18 cellular contexts compared by ENCODE assay signal in genomic region chr4:118974758-118975157, GRCh38.
DNase-seq lines count a peak whose midpoint lies in the region; ATAC-seq, FAIRE-seq and TF ChIP-seq lines count a peak whose summit lies in the region.
"Had no signal": no experiment of that assay in that cellular context is flagged by ENCODE, and none has a peak within 500 bp of the region (broad histone marks: within the 10 kb centered on the region; RNA-seq: fewer than 3 reads in every experiment).

No MANE protein-coding gene starts in this region.

- no peak overlapping the region for H4K8ac ChIP-seq in IMR-90 (ENCODE audit: low read depth in 2 of 2, low read length in 2 of 2)

- H2BK15ac ChIP-seq in IMR-90 (ENCODE audit: low read depth, low read length): no peak overlapping the region

- no peak for TF ChIP-seq CTCF in IMR-90 (conservative IDR thresholded peaks at IDR 0.05; ENCODE audit: low read depth, low read length)
- TF ChIP-seq CTCF in bronchial epithelial cell (IDR thresholded peaks at IDR 0.05; ENCODE audit: insufficient read depth, low read length, severe bottlenecking): no peak
- TF ChIP-seq CTCF in tibial artery (IDR thresholded peaks at IDR 0.05): no peak
- no peak for TF ChIP-seq CTCF in RWPE1 (conservative IDR thresholded peaks at IDR 0.05; ENCODE audit: low read depth)

- H2BK5ac ChIP-seq in IMR-90 (ENCODE audit: low read depth, low read length, poor library complexity, severe bottlenecking): no peak overlapping the region

- DNase-seq in IMR-90 (peak; percentile 63), bronchial epithelial cell (ENCODE audit: low read depth) (peak; percentile 58), kidney tubule cell (ENCODE audit: low spot score) (peak; percentile 10), tibial artery (no peak), RWPE1 (ENCODE audit: low spot score) (no peak)
- DNase-seq: activated CD4-positive, alpha-beta T cell treated with anti-CD3 and anti-CD28 coated beads, Interleukin-2, amount 50 U/mL, for 4 hours; activated T-cell treated with anti-CD3 and anti-CD28 coated beads, Interleukin-2, amount 50 U/mL, for 4 hours; BE2C; DMS 273 treated with DMSO at 0.1 percent for 48 hours; effector CD8-positive, alpha-beta T cell; islet precursor cell; NCI-H1436 treated with DMSO at 0.1 percent for 48 hours; ovary; spleen; stimulated activated naive CD8-positive, alpha-beta T cell treated with anti-CD3 and anti-CD28 coated beads, Interleukin-15, Interleukin-2, amounts not matched to agents 100 U/mL and 50 U/mL, for 24 hours had no signal

- dilution Hi-C loops in IMR-90 (cut with HindIII; ENCODE audit: low sequenced_read_pairs, unreplicated experiment): loop anchor here (10.0 kb wide), 1 partner anchor 320 kb away; no protein-coding TSS in a partner anchor

- H3K4me3 ChIP-seq in IMR-90 (ENCODE audit: insufficient read depth, low read depth, low read length): no peak overlapping the region
- H3K4me3 ChIP-seq in bronchial epithelial cell (ENCODE audit: low read depth, low read length): no peak overlapping the region
- H3K4me3 ChIP-seq in tibial artery: no peak overlapping the region
- H3K4me3 ChIP-seq: cardiac muscle cell, ovary, spleen had no signal

- no peak overlapping the region for H3K9ac ChIP-seq in IMR-90 (ENCODE audit: low read depth, low read length)

- H3K56ac ChIP-seq in IMR-90 (ENCODE audit: extremely low read depth, insufficient read depth, low read length): no peak overlapping the region

- H2AK9ac ChIP-seq in IMR-90 (replicated peaks; ENCODE audit: low read depth, low read length, poor library complexity): no peak overlapping the region

- intact Hi-C loops in IMR-90 (cut with micrococcal nuclease) (no loop called here), tibial artery (cut with DNase I; ENCODE audit: low total_unique reads) (loop anchor here (5.0 kb wide), 2 partner anchors 232 to 238 kb away; partner anchors contain the start of gene USP53)

- no peak overlapping the region for H2BK120ac ChIP-seq in IMR-90 (ENCODE audit: low read depth, low read length)

- H2BK20ac ChIP-seq in IMR-90 (ENCODE audit: low read depth, low read length): no peak overlapping the region

- H3K23ac ChIP-seq in IMR-90 (ENCODE audit: low read depth, low read length): no peak overlapping the region

- H3K36me3 ChIP-seq in IMR-90 (ENCODE audit: control insufficient read depth, insufficient read depth, low read length) (no peaks in the 10 kb centered on the region), bronchial epithelial cell (ENCODE audit: control insufficient read depth, insufficient read depth, low read length) (no peaks in the 10 kb centered on the region), tibial artery (peaks cover 0 to 3% (median 0%) of the 10 kb centered on the region in 3 donors)
- H3K36me3 ChIP-seq: cardiac muscle cell, ovary, spleen had no signal

- H4K20me1 ChIP-seq in IMR-90 (ENCODE audit: insufficient read depth, low read length): no peaks in the 10 kb centered on the region

- no peaks in the 10 kb centered on the region for H3K9me1 ChIP-seq in IMR-90 (ENCODE audit: insufficient read depth, low read length)

- CTCF ChIA-PET in IMR-90 (lab: Yijun Ruan, JAX): no interaction called here
- CTCF ChIA-PET in RWPE1 (lab: Yijun Ruan, JAX): no interaction called here

- no peak for FAIRE-seq in bronchial epithelial cell (lab: Jason Lieb, UNC)

- no peak overlapping the region for H2AFZ ChIP-seq in IMR-90 (replicated peaks; ENCODE audit: low read length, poor library complexity)

- H3K27me3 ChIP-seq in IMR-90 (ENCODE audit: control insufficient read depth, insufficient read depth, low read length): no peaks in the 10 kb centered on the region
- no peaks in the 10 kb centered on the region for H3K27me3 ChIP-seq in bronchial epithelial cell (ENCODE audit: control insufficient read depth, insufficient read depth, low read length)
- H3K27me3 ChIP-seq in tibial artery: no peaks in the 10 kb centered on the region
- H3K27me3 ChIP-seq: BE2C, cardiac muscle cell, ovary, spleen had no signal

- TF ChIP-seq POLR2A in IMR-90 (IDR thresholded peaks at IDR 0.05; ENCODE audit: low read depth, low read length): no peak

- H3K27ac ChIP-seq in IMR-90 (ENCODE audit: insufficient read depth, low read length): no peak overlapping the region
- H3K27ac ChIP-seq in tibial artery: peak overlapping the region; percentile 65 to 87
- no peak overlapping the region for H3K27ac ChIP-seq in RWPE1
- H3K27ac ChIP-seq: cardiac muscle cell, spleen had no signal

- in situ Hi-C loops in IMR-90 (cut with MboI; ENCODE audit: low sequenced_read_pairs): loop anchor here (10.0 to 25.0 kb wide), 2 partner anchors 230 to 437 kb away; no protein-coding TSS in a partner anchor

- POLR2A ChIA-PET in IMR-90 (lab: Charles Lee; ENCODE audit: unreplicated experiment) (no interaction called here), RWPE1 (lab: Yijun Ruan, JAX; ENCODE audit: low non-redundant PET) (no interaction called here)

- H3K18ac ChIP-seq in IMR-90 (ENCODE audit: low read depth, low read length): no peak overlapping the region

- no peak overlapping the region for H4K5ac ChIP-seq in IMR-90 (ENCODE audit: low read depth, low read length)

- H2AK5ac ChIP-seq in IMR-90 (ENCODE audit: low read depth, low read length): no peak overlapping the region; the same call in 1 of the 2 replicates

- H3K9me3 ChIP-seq in IMR-90 (ENCODE audit: control insufficient read depth, insufficient read depth, low read length) (no peaks in the 10 kb centered on the region), tibial artery (no peaks in the 10 kb centered on the region)
- H3K9me3 ChIP-seq: BE2C, ovary, spleen had no signal

- H3K4me1 ChIP-seq in IMR-90 (ENCODE audit: control insufficient read depth, insufficient read depth, low read length): no peaks in the 10 kb centered on the region; the same call in 1 of the 2 replicates
- H3K4me1 ChIP-seq in tibial artery: peaks cover 0 to 93% (median 42%) of the 10 kb centered on the region in 4 donors
- H3K4me1 ChIP-seq: spleen had no signal

- ATAC-seq in IMR-90 (ENCODE audit: low read depth) (peak; percentile 66; the same call in 1 of the 2 replicates), GM21423 (IDR thresholded peaks at IDR 0.05; ENCODE audit: unreplicated experiment) (no peak), HG03520 (IDR thresholded peaks at IDR 0.05; ENCODE audit: unreplicated experiment) (no peak)
- ATAC-seq: activated T-cell treated with anti-CD3 and anti-CD28 coated beads, Interleukin-2, amount 50 U/mL, for 4 hours; stimulated activated naive CD8-positive, alpha-beta T cell treated with anti-CD3 and anti-CD28 coated beads, Interleukin-15, Interleukin-2, amounts not matched to agents 100 U/mL and 50 U/mL, for 24 hours had no signal

- WGBS in IMR-90 (ENCODE audit: extremely low coverage in 2 of 2, insufficient read length in 1 of 2), 2 experiments: 0% methylated on average over 1 of the region's 2 CpGs; no CpG with 5 or more reads in 1 of the 2 experiments

- H4K91ac ChIP-seq in IMR-90 (ENCODE audit: insufficient read depth, low read depth, low read length): no peak overlapping the region

- no peaks in the 10 kb centered on the region for H3K79me1 ChIP-seq in IMR-90 (ENCODE audit: low read depth in 1 of 2, low read length in 2 of 2)

- H3K14ac ChIP-seq in IMR-90 (replicated peaks; ENCODE audit: low read depth, low read length): no peak overlapping the region

- no peak overlapping the region; the same call in 1 of the 2 replicates for H3K4me2 ChIP-seq in IMR-90 (ENCODE audit: low read depth, low read length)

- no peak for TF ChIP-seq RAD21 in IMR-90 (IDR thresholded peaks at IDR 0.05; ENCODE audit: low read length)

- H3K4ac ChIP-seq in IMR-90 (ENCODE audit: low read depth, low read length): no peak overlapping the region

- no TSS peak for BruUV-seq in IMR-90 (replicated peaks; lab: Mats Ljungman, UMichigan)

TF ChIP-seq in IMR-90, 13 proteins besides CTCF, POLR2A, EP300 and RAD21:
- TF ChIP-seq, protein P1, sequence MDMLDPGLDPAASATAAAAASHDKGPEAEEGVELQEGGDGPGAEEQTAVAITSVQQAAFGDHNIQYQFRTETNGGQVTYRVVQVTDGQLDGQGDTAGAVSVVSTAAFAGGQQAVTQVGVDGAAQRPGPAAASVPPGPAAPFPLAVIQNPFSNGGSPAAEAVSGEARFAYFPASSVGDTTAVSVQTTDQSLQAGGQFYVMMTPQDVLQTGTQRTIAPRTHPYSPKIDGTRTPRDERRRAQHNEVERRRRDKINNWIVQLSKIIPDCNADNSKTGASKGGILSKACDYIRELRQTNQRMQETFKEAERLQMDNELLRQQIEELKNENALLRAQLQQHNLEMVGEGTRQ (IDR thresholded peaks at IDR 0.05; ENCODE audit: low read depth, low read length): no peak
- TF ChIP-seq BHLHE40 (IDR thresholded peaks at IDR 0.05; ENCODE audit: low read depth, low read length): no peak
- no peak for TF ChIP-seq MAFK (IDR thresholded peaks at IDR 0.05; ENCODE audit: low read depth, low read length)
- TF ChIP-seq, protein P2, sequence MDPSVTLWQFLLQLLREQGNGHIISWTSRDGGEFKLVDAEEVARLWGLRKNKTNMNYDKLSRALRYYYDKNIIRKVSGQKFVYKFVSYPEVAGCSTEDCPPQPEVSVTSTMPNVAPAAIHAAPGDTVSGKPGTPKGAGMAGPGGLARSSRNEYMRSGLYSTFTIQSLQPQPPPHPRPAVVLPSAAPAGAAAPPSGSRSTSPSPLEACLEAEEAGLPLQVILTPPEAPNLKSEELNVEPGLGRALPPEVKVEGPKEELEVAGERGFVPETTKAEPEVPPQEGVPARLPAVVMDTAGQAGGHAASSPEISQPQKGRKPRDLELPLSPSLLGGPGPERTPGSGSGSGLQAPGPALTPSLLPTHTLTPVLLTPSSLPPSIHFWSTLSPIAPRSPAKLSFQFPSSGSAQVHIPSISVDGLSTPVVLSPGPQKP (IDR thresholded peaks at IDR 0.05; ENCODE audit: borderline replicate concordance, low read depth, low read length): no peak
- TF ChIP-seq FOS (IDR thresholded peaks at IDR 0.05; ENCODE audit: low read depth, low read length): no peak
- TF ChIP-seq NFE2L2 (IDR thresholded peaks at IDR 0.05; ENCODE audit: low read depth, low read length): no peak
- no peak for TF ChIP-seq SMC3 (IDR thresholded peaks at IDR 0.05; ENCODE audit: low read depth, low read length)
- no peak for TF ChIP-seq CHD1 (IDR thresholded peaks at IDR 0.05; ENCODE audit: low read depth, low read length)
- TF ChIP-seq RFX5 (IDR thresholded peaks at IDR 0.05; ENCODE audit: low read depth, low read length): no peak
- TF ChIP-seq MXI1 (IDR thresholded peaks at IDR 0.05; ENCODE audit: borderline replicate concordance, low read depth, low read length): no peak

Comparison
In these comparisons a context has a peak if more than half of its experiments do, and no peak if none do; other contexts are left out.
1. DNase-seq: peak in IMR-90 (single experiment), bronchial epithelial cell (single experiment) and kidney tubule cell (single experiment); none in tibial artery (0 of 2) and RWPE1 (single experiment).
2. H3K27ac ChIP-seq: peak in tibial artery (2 of 2); none in IMR-90 (single experiment) and RWPE1 (single experiment).